In genomic region chr7:27172388-27172774, GRCh38 we compare ENCODE assay signal across 10 cellular contexts. TPM values are rescaled to one million over a fixed set of nuclear protein-coding genes. Genes with fewer than 3 reads are reported as not detected.
A peak's percentile ranks its signal among the peaks of the same experiment; 100 is the strongest.
DNase-seq lines count a peak whose midpoint lies in the region; ATAC-seq lines count a peak whose summit lies in the region.
"Had no signal": no experiment of that assay in that cellular context is flagged by ENCODE, and none has a peak within 500 bp of the region (broad histone marks: within the 10 kb centered on the region; RNA-seq: fewer than 3 reads in every experiment).

No MANE protein-coding gene starts in this region.

- peak; percentile 9 for DNase-seq in activated CD4-positive, alpha-beta memory T cell treated with anti-CD3 and anti-CD28 coated beads for 36 hours
- DNase-seq in activated CD4-positive, alpha-beta memory T cell treated with anti-CD3 and anti-CD28 coated beads, Interleukin-2, amount 10 ng/mL, durations not matched to agents 7 days and 5 days = no peak
- DNase-seq in RPMI7951 (ENCODE audit: low read depth) = peak; percentile 68
- peak; percentile 43 for DNase-seq in glomerular visceral epithelial cell (ENCODE audit: extremely low spot score)
- peak in 1 of 2 donors; percentile 12 for DNase-seq in stimulated activated naive CD8-positive, alpha-beta T cell treated with anti-CD3 and anti-CD28 coated beads, Interleukin-15, amount 100 ng/mL, for 72 hours
- DNase-seq in NCI-H2196 (lab: John Stamatoyannopoulos, UW; ENCODE audit: unreplicated experiment) = no peak
- DNase-seq in T1000 (lab: John Stamatoyannopoulos, UW) = no peak
- no peak for DNase-seq in NCI-H187 treated with DMSO at 0.1 percent for 48 hours (lab: John Stamatoyannopoulos, UW)
- DNase-seq: SHP77 treated with DMSO at 0.1 percent for 48 hours had no signal

- peaks cover 26% of the 10 kb centered on the region for H3K4me1 Mint-ChIP-seq in activated CD4-positive, alpha-beta memory T cell treated with anti-CD3 and anti-CD28 coated beads for 36 hours (ENCODE audit: low read depth)
- H3K4me1 Mint-ChIP-seq in activated CD4-positive, alpha-beta memory T cell treated with anti-CD3 and anti-CD28 coated beads, Interleukin-2, amount 10 ng/mL, durations not matched to agents 7 days and 5 days = peaks cover 11% of the 10 kb centered on the region
- H3K4me1 Mint-ChIP-seq in stimulated activated naive CD8-positive, alpha-beta T cell treated with anti-CD3 and anti-CD28 coated beads, Interleukin-15, amount 100 ng/mL, for 72 hours = peaks cover 47% of the 10 kb centered on the region

- peaks cover 3% of the 10 kb centered on the region for H3K36me3 Mint-ChIP-seq in activated CD4-positive, alpha-beta memory T cell treated with anti-CD3 and anti-CD28 coated beads for 36 hours
- no peaks in the 10 kb centered on the region for H3K36me3 Mint-ChIP-seq in activated CD4-positive, alpha-beta memory T cell treated with anti-CD3 and anti-CD28 coated beads, Interleukin-2, amount 10 ng/mL, durations not matched to agents 7 days and 5 days (ENCODE audit: low read depth)

- H3K9me3 Mint-ChIP-seq in activated CD4-positive, alpha-beta memory T cell treated with anti-CD3 and anti-CD28 coated beads for 36 hours = no peaks in the 10 kb centered on the region
- H3K9me3 Mint-ChIP-seq in activated CD4-positive, alpha-beta memory T cell treated with anti-CD3 and anti-CD28 coated beads, Interleukin-2, amount 10 ng/mL, durations not matched to agents 7 days and 5 days = no peaks in the 10 kb centered on the region
- H3K9me3 Mint-ChIP-seq in stimulated activated naive CD8-positive, alpha-beta T cell treated with anti-CD3 and anti-CD28 coated beads, Interleukin-15, amount 100 ng/mL, for 72 hours = no peaks in the 10 kb centered on the region

- CTCF ChIA-PET in activated CD4-positive, alpha-beta memory T cell treated with anti-CD3 and anti-CD28 coated beads for 36 hours (lab: Charles Lee) = interaction anchor here (1.0 to 1.5 kb wide), 6 partner anchors 11 to 485 kb away, joined by 3 to 6 read pairs (median 4); no protein-coding TSS in a partner anchor
- CTCF ChIA-PET in activated CD4-positive, alpha-beta memory T cell treated with anti-CD3 and anti-CD28 coated beads, Interleukin-2, amount 10 ng/mL, durations not matched to agents 7 days and 5 days (lab: Charles Lee) = no interaction called here

- intact Hi-C loops in activated CD4-positive, alpha-beta memory T cell treated with anti-CD3 and anti-CD28 coated beads for 36 hours (cut with micrococcal nuclease) = loop anchor here (2.0 kb wide), 1 partner anchor 18 kb away; no protein-coding TSS in a partner anchor

- no peak overlapping the region for H3K27ac Mint-ChIP-seq in activated CD4-positive, alpha-beta memory T cell treated with anti-CD3 and anti-CD28 coated beads for 36 hours
- no peak overlapping the region for H3K27ac Mint-ChIP-seq in activated CD4-positive, alpha-beta memory T cell treated with anti-CD3 and anti-CD28 coated beads, Interleukin-2, amount 10 ng/mL, durations not matched to agents 7 days and 5 days
- peak overlapping the region in 1 of 2 donors; percentile 87 for H3K27ac Mint-ChIP-seq in stimulated activated naive CD8-positive, alpha-beta T cell treated with anti-CD3 and anti-CD28 coated beads, Interleukin-15, amount 100 ng/mL, for 72 hours

- peak overlapping the region; percentile 57 for H3K4me3 Mint-ChIP-seq in activated CD4-positive, alpha-beta memory T cell treated with anti-CD3 and anti-CD28 coated beads for 36 hours
- H3K4me3 Mint-ChIP-seq in activated CD4-positive, alpha-beta memory T cell treated with anti-CD3 and anti-CD28 coated beads, Interleukin-2, amount 10 ng/mL, durations not matched to agents 7 days and 5 days = no peak overlapping the region
- H3K4me3 Mint-ChIP-seq in stimulated activated naive CD8-positive, alpha-beta T cell treated with anti-CD3 and anti-CD28 coated beads, Interleukin-15, amount 100 ng/mL, for 72 hours = peak overlapping the region; percentile 61 to 74

- no peak for ATAC-seq in stimulated activated naive CD8-positive, alpha-beta T cell treated with anti-CD3 and anti-CD28 coated beads, Interleukin-15, amount 100 ng/mL, for 72 hours

- POLR2A ChIA-PET in activated CD4-positive, alpha-beta memory T cell treated with anti-CD3 and anti-CD28 coated beads for 36 hours (lab: Charles Lee) = no interaction called here
- POLR2A ChIA-PET in activated CD4-positive, alpha-beta memory T cell treated with anti-CD3 and anti-CD28 coated beads, Interleukin-2, amount 10 ng/mL, durations not matched to agents 7 days and 5 days (lab: Charles Lee) = interaction anchor here (1.0 to 1.6 kb wide), 3 partner anchors 14 to 23 kb away, joined by 3 to 5 read pairs (median 4); no protein-coding TSS in a partner anchor

- H3K27me3 Mint-ChIP-seq in activated CD4-positive, alpha-beta memory T cell treated with anti-CD3 and anti-CD28 coated beads for 36 hours = peaks cover 72% of the 10 kb centered on the region
- H3K27me3 Mint-ChIP-seq in activated CD4-positive, alpha-beta memory T cell treated with anti-CD3 and anti-CD28 coated beads, Interleukin-2, amount 10 ng/mL, durations not matched to agents 7 days and 5 days = peaks cover 64% of the 10 kb centered on the region
- H3K27me3 Mint-ChIP-seq in stimulated activated naive CD8-positive, alpha-beta T cell treated with anti-CD3 and anti-CD28 coated beads, Interleukin-15, amount 100 ng/mL, for 72 hours = peaks cover 95% of the 10 kb centered on the region

RNA-seq across cellular contexts. Expression of gene HOXA10, which starts 1.7 kb away (rescaled TPM):
- not detected for total RNA-seq in activated CD4-positive, alpha-beta memory T cell treated with anti-CD3 and anti-CD28 coated beads for 36 hours
- total RNA-seq in activated CD4-positive, alpha-beta memory T cell treated with anti-CD3 and anti-CD28 coated beads, Interleukin-2, amount 10 ng/mL, durations not matched to agents 7 days and 5 days = not detected
- total RNA-seq in RPMI7951 (2014; rRNA removed; shearing (Covaris generic)) = 12.9 and 18.7 TPM in 2 replicates
- total RNA-seq: temporal lobe had no signal

RNA-seq across cellular contexts. Expression of gene HOXA9, which starts 7.0 kb away (rescaled TPM):
- total RNA-seq in activated CD4-positive, alpha-beta memory T cell treated with anti-CD3 and anti-CD28 coated beads for 36 hours = under 1 TPM in 1 of 2 experiments, not detected in 1; 0.19 TPM
- not detected for total RNA-seq in activated CD4-positive, alpha-beta memory T cell treated with anti-CD3 and anti-CD28 coated beads, Interleukin-2, amount 10 ng/mL, durations not matched to agents 7 days and 5 days
- 0.12 TPM in 1 of 2 replicates, not detected in the other for total RNA-seq in RPMI7951 (2014; rRNA removed; shearing (Covaris generic))

RNA-seq across cellular contexts. Expression of gene HOXA11, which starts 12.7 kb away (rescaled TPM):
- not detected for total RNA-seq in activated CD4-positive, alpha-beta memory T cell treated with anti-CD3 and anti-CD28 coated beads for 36 hours
- not detected for total RNA-seq in activated CD4-positive, alpha-beta memory T cell treated with anti-CD3 and anti-CD28 coated beads, Interleukin-2, amount 10 ng/mL, durations not matched to agents 7 days and 5 days
- 1.4 and 1.9 TPM in 2 replicates for total RNA-seq in RPMI7951 (2014; rRNA removed; shearing (Covaris generic))
- total RNA-seq: temporal lobe had no signal

RNA-seq across cellular contexts. Expression of gene HOXA7, which starts 15.9 kb away (rescaled TPM):
- total RNA-seq in activated CD4-positive, alpha-beta memory T cell treated with anti-CD3 and anti-CD28 coated beads for 36 hours = not detected
- not detected for total RNA-seq in activated CD4-positive, alpha-beta memory T cell treated with anti-CD3 and anti-CD28 coated beads, Interleukin-2, amount 10 ng/mL, durations not matched to agents 7 days and 5 days
- total RNA-seq in RPMI7951 (2014; rRNA removed; shearing (Covaris generic)) = 16.4 and 19.7 TPM in 2 replicates
- total RNA-seq: temporal lobe had no signal

RNA-seq across cellular contexts. Expression of gene HOXA3, which starts 20.0 kb away (rescaled TPM):
- not detected for total RNA-seq in activated CD4-positive, alpha-beta memory T cell treated with anti-CD3 and anti-CD28 coated beads for 36 hours
- not detected for total RNA-seq in activated CD4-positive, alpha-beta memory T cell treated with anti-CD3 and anti-CD28 coated beads, Interleukin-2, amount 10 ng/mL, durations not matched to agents 7 days and 5 days
- 0.98 and 4.7 TPM in 2 replicates for total RNA-seq in RPMI7951 (2014; rRNA removed; shearing (Covaris generic))
- total RNA-seq: temporal lobe had no signal

Comparison
In these comparisons a context has a peak if more than half of its experiments do, and no peak if none do; other contexts are left out.
1. DNase-seq: peak in activated CD4-positive, alpha-beta memory T cell treated with anti-CD3 and anti-CD28 coated beads for 36 hours (single experiment), RPMI7951 (single experiment) and glomerular visceral epithelial cell (single experiment); none in activated CD4-positive, alpha-beta memory T cell treated with anti-CD3 and anti-CD28 coated beads, Interleukin-2, amount 10 ng/mL, durations not matched to agents 7 days and 5 days (single experiment), NCI-H2196 (single experiment), T1000 (single experiment) and NCI-H187 treated with DMSO at 0.1 percent for 48 hours (single experiment).
2. RNA of gene HOXA10, which starts 1.7 kb away (total RNA-seq): 12.9 to 18.7 TPM in RPMI7951; not detected in activated CD4-positive, alpha-beta memory T cell treated with anti-CD3 and anti-CD28 coated beads for 36 hours and not detected in activated CD4-positive, alpha-beta memory T cell treated with anti-CD3 and anti-CD28 coated beads, Interleukin-2, amount 10 ng/mL, durations not matched to agents 7 days and 5 days; every median in the first group is over 10 times any median in the second.